In genomic region chr2:28602136-28602660, GRCh38 we compare ENCODE assay signal across 21 cellular contexts.
A peak's percentile ranks its signal among the peaks of the same experiment; 100 is the strongest.
DNase-seq lines count a peak whose midpoint lies in the region; TF ChIP-seq lines count a peak whose summit lies in the region.
"Had no signal": no experiment of that assay in that cellular context is flagged by ENCODE, and none has a peak within 500 bp of the region (broad histone marks: within the 10 kb centered on the region; RNA-seq: fewer than 3 reads in every experiment).

No MANE protein-coding gene starts in this region.

- H3K4me1 Mint-ChIP-seq in activated CD4-positive, alpha-beta T cell treated with anti-CD3 and anti-CD28 coated beads, Interleukin-2, amount 10 ng/mL, durations not matched to agents 7 days and 5 days, result peaks cover 15% of the 10 kb centered on the region
- H3K4me1 Mint-ChIP-seq: stimulated activated memory B cell treated with anti-CD40 and anti-IgM and Interleukin-4, amounts not matched to agents 10 μg/mL and 1 μg/mL and 100 μg/mL, for 72 hours had no signal

- H3K4me1 ChIP-seq in adrenal gland (replicated peaks in 1 of 2) (peaks cover 0 to 6% of the 10 kb centered on the region in 2 donors), mononuclear cell (ENCODE audit: insufficient read depth, low read length) (peaks cover 50% of the 10 kb centered on the region), subcutaneous abdominal adipose tissue (ENCODE audit: control insufficient read depth in 5 of 5, insufficient read depth in 5 of 5, low read length in 5 of 5) (peaks cover 0 to 33% (median 0%) of the 10 kb centered on the region in 5 donors)

- no peak overlapping the region for H3K4me3 Mint-ChIP-seq in activated CD4-positive, alpha-beta T cell treated with anti-CD3 and anti-CD28 coated beads, Interleukin-2, amount 10 ng/mL, durations not matched to agents 7 days and 5 days
- H3K4me3 Mint-ChIP-seq: activated CD4-positive, alpha-beta memory T cell treated with anti-CD3 and anti-CD28 coated beads for 36 hours; activated naive CD4-positive, alpha-beta T cell treated with anti-CD3 and anti-CD28 coated beads, Interleukin-2, amount 50 U/mL, for 24 hours; B cell; GM23338; stimulated activated memory B cell treated with anti-CD40 and anti-IgM and Interleukin-4, amounts not matched to agents 10 μg/mL and 1 μg/mL and 100 μg/mL, for 72 hours; WTC11 had no signal

- no peaks in the 10 kb centered on the region for H3K27me3 ChIP-seq in adrenal gland
- no peaks in the 10 kb centered on the region for H3K27me3 ChIP-seq in mononuclear cell (ENCODE audit: insufficient read depth, low read length)
- no peaks in the 10 kb centered on the region for H3K27me3 ChIP-seq in subcutaneous abdominal adipose tissue (ENCODE audit: control insufficient read depth in 5 of 5, insufficient read depth in 4 of 5, low read length in 5 of 5)

- no peaks in the 10 kb centered on the region for H3K9me3 Mint-ChIP-seq in activated CD4-positive, alpha-beta T cell treated with anti-CD3 and anti-CD28 coated beads, Interleukin-2, amount 10 ng/mL, durations not matched to agents 7 days and 5 days
- H3K9me3 Mint-ChIP-seq: activated CD4-positive, alpha-beta memory T cell treated with anti-CD3 and anti-CD28 coated beads for 36 hours; activated naive CD4-positive, alpha-beta T cell treated with anti-CD3 and anti-CD28 coated beads, Interleukin-2, amount 50 U/mL, for 24 hours; GM23338; stimulated activated memory B cell treated with anti-CD40 and anti-IgM and Interleukin-4, amounts not matched to agents 10 μg/mL and 1 μg/mL and 100 μg/mL, for 72 hours; WTC11 had no signal

- 73 to 90% (median 81%) methylated on average over 5 to 6 of the region's 6 CpGs for WGBS in adrenal gland, 4 donors

- no peaks in the 10 kb centered on the region for H3K27me3 Mint-ChIP-seq in activated CD4-positive, alpha-beta T cell treated with anti-CD3 and anti-CD28 coated beads, Interleukin-2, amount 10 ng/mL, durations not matched to agents 7 days and 5 days
- H3K27me3 Mint-ChIP-seq: activated CD4-positive, alpha-beta memory T cell treated with anti-CD3 and anti-CD28 coated beads for 36 hours; activated naive CD4-positive, alpha-beta T cell treated with anti-CD3 and anti-CD28 coated beads, Interleukin-2, amount 50 U/mL, for 24 hours; B cell; stimulated activated memory B cell treated with anti-CD40 and anti-IgM and Interleukin-4, amounts not matched to agents 10 μg/mL and 1 μg/mL and 100 μg/mL, for 72 hours had no signal

- POLR2A ChIA-PET in activated CD4-positive, alpha-beta T cell treated with anti-CD3 and anti-CD28 coated beads, Interleukin-2, amount 10 ng/mL, durations not matched to agents 7 days and 5 days (lab: Charles Lee), result no interaction called here

- CTCF ChIA-PET in activated CD4-positive, alpha-beta T cell treated with anti-CD3 and anti-CD28 coated beads, Interleukin-2, amount 10 ng/mL, durations not matched to agents 7 days and 5 days (lab: Charles Lee), result interaction anchor here (1.3 kb wide), 1 partner anchor 19 kb away, joined by 3 read pairs; no protein-coding TSS in a partner anchor

- H3K4me3 ChIP-seq in NB4 (ENCODE audit: low read depth, low read length) (no peak overlapping the region), adrenal gland (peak overlapping the region in 1 of 4 donors; percentile 7), mononuclear cell (ENCODE audit: low read length) (peak overlapping the region; percentile 9), subcutaneous abdominal adipose tissue (ENCODE audit: low read depth in 1 of 5, low read length in 5 of 5) (peak overlapping the region in 4 of 5 donors; percentile 45 to 58 (median 52))
- H3K4me3 ChIP-seq: GM23338 had no signal

- no peak overlapping the region for H3K27ac Mint-ChIP-seq in activated CD4-positive, alpha-beta T cell treated with anti-CD3 and anti-CD28 coated beads, Interleukin-2, amount 10 ng/mL, durations not matched to agents 7 days and 5 days
- H3K27ac Mint-ChIP-seq: activated CD4-positive, alpha-beta memory T cell treated with anti-CD3 and anti-CD28 coated beads for 36 hours; activated naive CD4-positive, alpha-beta T cell treated with anti-CD3 and anti-CD28 coated beads, Interleukin-2, amount 50 U/mL, for 24 hours; B cell; GM23338; stimulated activated memory B cell treated with anti-CD40 and anti-IgM and Interleukin-4, amounts not matched to agents 10 μg/mL and 1 μg/mL and 100 μg/mL, for 72 hours; WTC11 had no signal

- no peak overlapping the region for H3K9ac ChIP-seq in subcutaneous abdominal adipose tissue (ENCODE audit: low read length in 5 of 5)

- no peaks in the 10 kb centered on the region for H3K36me3 ChIP-seq in adrenal gland (replicated peaks in 1 of 2)
- H3K36me3 ChIP-seq in subcutaneous abdominal adipose tissue (ENCODE audit: control insufficient read depth in 5 of 5, insufficient read depth in 5 of 5, low read length in 5 of 5), result no peaks in the 10 kb centered on the region

- peak overlapping the region in 3 of 5 donors; percentile 13 to 62 (median 54) for H3K27ac ChIP-seq in adrenal gland
- no peak overlapping the region for H3K27ac ChIP-seq in subcutaneous abdominal adipose tissue (ENCODE audit: low read depth, low read length)

- no peaks in the 10 kb centered on the region for H3K9me3 ChIP-seq in adrenal gland (replicated peaks in 1 of 3)
- no peaks in the 10 kb centered on the region for H3K9me3 ChIP-seq in mononuclear cell (ENCODE audit: low read depth, low read length)
- no peaks in the 10 kb centered on the region for H3K9me3 ChIP-seq in subcutaneous abdominal adipose tissue (ENCODE audit: control insufficient read depth in 5 of 5, low read length in 5 of 5)

- TF ChIP-seq POLR2A in NB4 (IDR thresholded peaks at IDR 0.05; ENCODE audit: extremely low read depth, insufficient read length) (no peak), adrenal gland (IDR thresholded peaks at IDR 0.05) (no peak)

- peaks cover 10% of the 10 kb centered on the region for H3K36me3 Mint-ChIP-seq in activated CD4-positive, alpha-beta T cell treated with anti-CD3 and anti-CD28 coated beads, Interleukin-2, amount 10 ng/mL, durations not matched to agents 7 days and 5 days (ENCODE audit: low read depth)
- H3K36me3 Mint-ChIP-seq: activated CD4-positive, alpha-beta memory T cell treated with anti-CD3 and anti-CD28 coated beads for 36 hours; activated naive CD4-positive, alpha-beta T cell treated with anti-CD3 and anti-CD28 coated beads, Interleukin-2, amount 50 U/mL, for 24 hours; stimulated activated memory B cell treated with anti-CD40 and anti-IgM and Interleukin-4, amounts not matched to agents 10 μg/mL and 1 μg/mL and 100 μg/mL, for 72 hours; WTC11 had no signal

- intact Hi-C loops in adrenal gland (cut with DNase I), result loop anchor here in 1 of 2 donors (10.0 kb wide), 1 partner anchor 143 kb away; no protein-coding TSS in a partner anchor

- DNase-seq in NB4 (ENCODE audit: low read depth), result peak; percentile 24
- no peak for DNase-seq in adrenal gland
- no peak for DNase-seq in RKO (ENCODE audit: low spot score)
- DNase-seq in stimulated activated CD4-positive, alpha-beta T cell treated with anti-CD3 and anti-CD28 coated beads, Interleukin-4, amount 100 ng/mL, for 24 hours, result no peak
- no peak for DNase-seq in activated CD4-positive, alpha-beta T cell treated with anti-CD3 and anti-CD28 coated beads, Interleukin-2, amount 10 ng/mL, durations not matched to agents 7 days and 5 days
- DNase-seq in anterior cingulate cortex (lab: John Stamatoyannopoulos, UW), result no peak
- DNase-seq: activated CD4-positive, alpha-beta memory T cell treated with anti-CD3 and anti-CD28 coated beads for 36 hours; activated T-cell treated with anti-CD3 and anti-CD28 coated beads, Interleukin-2, amount 50 U/mL, for 1 hour; midbrain; NCI-H1417; NCI-H2171; NCI-H69; retina; stimulated activated CD4-positive, alpha-beta T cell treated with anti-CD3 and anti-CD28 coated beads, Interleukin-15, amount 100 ng/mL, for 24 hours had no signal

- TF ChIP-seq CTCF in NB4 (IDR thresholded peaks at IDR 0.05; ENCODE audit: low read depth, low read length) (no peak), adrenal gland (IDR thresholded peaks at IDR 0.05) (no peak)
